Comparison of ENCODE assay signal across 8 cellular contexts in the genomic region with DNA sequence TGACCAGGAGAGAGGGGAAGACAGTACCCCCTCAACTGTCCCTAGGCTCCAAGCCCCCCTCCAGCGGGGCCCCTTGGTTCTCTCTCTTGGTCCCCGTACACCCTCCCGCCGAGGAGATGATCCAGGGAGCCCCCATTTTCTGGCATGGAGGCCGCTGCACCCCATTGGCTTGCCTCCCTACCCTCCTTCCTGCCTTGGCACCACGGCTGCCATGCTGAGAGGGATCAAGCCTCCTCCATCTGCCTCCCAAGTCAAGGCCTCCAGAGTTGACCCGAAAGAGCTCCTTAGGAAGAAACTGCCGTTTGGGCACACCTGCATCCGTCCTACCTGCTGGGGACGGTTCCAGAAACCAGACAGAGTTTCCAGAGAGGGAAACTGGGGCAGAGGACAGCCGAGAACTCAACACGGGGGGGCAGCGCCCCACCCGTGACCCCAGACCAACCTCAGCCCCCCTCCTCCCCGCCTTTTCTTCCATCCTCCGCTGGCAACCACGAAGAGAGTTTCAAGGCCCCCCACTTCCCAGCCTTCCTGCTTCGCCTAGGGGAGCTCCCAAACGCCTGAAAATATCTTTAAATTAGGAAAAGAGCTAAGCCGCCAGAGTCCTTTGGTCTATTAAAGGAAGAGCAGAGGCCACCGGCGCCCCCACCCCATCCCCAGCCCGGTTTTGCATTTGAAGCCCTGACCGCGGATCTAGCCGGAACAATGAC.
A peak's percentile ranks its signal among the peaks of the same experiment; 100 is the strongest.
DNase-seq lines count a peak whose midpoint lies in the region; ATAC-seq, FAIRE-seq and TF ChIP-seq lines count a peak whose summit lies in the region.
"Not testable (repeated sequence)": the region's sequence is repeated elsewhere in the genome, so short reads cannot be mapped to it uniquely, and the experiment has no call there.

No MANE protein-coding gene starts in this region.

- H2AK5ac ChIP-seq in H9 (ENCODE audit: insufficient read length, low read length); mesendoderm (ENCODE audit: low read length): not testable (repeated sequence)

- not testable (repeated sequence) for H3K9ac ChIP-seq in H9 (ENCODE audit: extremely low read depth, insufficient read length, low read length); mesendoderm (ENCODE audit: low read length)

- H3K27me3 Mint-ChIP-seq in H9 (ENCODE audit: low read depth); activated T-helper 1 cell treated with anti-CD3 and anti-CD28 coated beads, Interleukin-12 subunit alpha, Interleukin-12 subunit beta, Interleukin-2, Interleukin-4 antibody, amounts not matched to agents 30 ng/mL and 10 ng/mL and 1 ng/mL, durations not matched to agents 14 hours and 24 hours and 36 hours (ENCODE audit: insufficient read depth): not testable (repeated sequence)

- not testable (repeated sequence) for H3T11ph ChIP-seq in H9 (ENCODE audit: low read length)

- H3K36me3 Mint-ChIP-seq in H9 (ENCODE audit: insufficient read depth in 1 of 3, low read depth in 3 of 3); activated T-helper 1 cell treated with anti-CD3 and anti-CD28 coated beads, Interleukin-12 subunit alpha, Interleukin-12 subunit beta, Interleukin-2, Interleukin-4 antibody, amounts not matched to agents 30 ng/mL and 10 ng/mL and 1 ng/mL, durations not matched to agents 14 hours and 24 hours and 36 hours (ENCODE audit: low read depth): not testable (repeated sequence)

- not testable (repeated sequence) for H4K20me1 ChIP-seq in H9 (ENCODE audit: control insufficient read depth, insufficient read depth, insufficient read length)

- not testable (repeated sequence) for H3K27me3 ChIP-seq in H9 (ENCODE audit: insufficient read depth, low read length); SJCRH30; ectodermal cell (ENCODE audit: control insufficient read depth, insufficient read depth, low read length, poor library complexity, severe bottlenecking); right cardiac atrium (ENCODE audit: control insufficient read depth, insufficient read depth); mesendoderm (ENCODE audit: insufficient read depth, low read length, poor library complexity); pancreas; aorta (ENCODE audit: control insufficient read depth in 1 of 2, insufficient read depth in 2 of 2, low read length in 1 of 2)

- not testable (repeated sequence) for H3K9me3 Mint-ChIP-seq in H9; activated T-helper 1 cell treated with anti-CD3 and anti-CD28 coated beads, Interleukin-12 subunit alpha, Interleukin-12 subunit beta, Interleukin-2, Interleukin-4 antibody, amounts not matched to agents 30 ng/mL and 10 ng/mL and 1 ng/mL, durations not matched to agents 14 hours and 24 hours and 36 hours

- peaks cover 10 to 12% of the 10 kb centered on the region in 2 experiments for H3K4me1 Mint-ChIP-seq in H9
- not testable (repeated sequence) for H3K4me1 Mint-ChIP-seq in activated T-helper 1 cell treated with anti-CD3 and anti-CD28 coated beads, Interleukin-12 subunit alpha, Interleukin-12 subunit beta, Interleukin-2, Interleukin-4 antibody, amounts not matched to agents 30 ng/mL and 10 ng/mL and 1 ng/mL, durations not matched to agents 14 hours and 24 hours and 36 hours (ENCODE audit: low read depth)

- not testable (repeated sequence) for FAIRE-seq in pancreas (lab: Jason Lieb, UNC)

- H3K4me1 ChIP-seq in H9 (ENCODE audit: insufficient read depth, low read length); SJCRH30; ectodermal cell (ENCODE audit: control insufficient read depth, insufficient read depth, low read length); right cardiac atrium (ENCODE audit: control insufficient read depth, insufficient read depth, low read length); mesendoderm (ENCODE audit: control insufficient read depth, low read depth, low read length); pancreas; aorta (ENCODE audit: control insufficient read depth in 1 of 2, insufficient read depth in 2 of 2, low read length in 2 of 2): not testable (repeated sequence)

- not testable (repeated sequence) for H2BK15ac ChIP-seq in H9 (ENCODE audit: low read depth, low read length); mesendoderm (replicated peaks; ENCODE audit: low read depth)

- H3K18ac ChIP-seq in H9 (ENCODE audit: insufficient read length, low read depth, low read length): peak overlapping the region; percentile 38
- H3K18ac ChIP-seq in mesendoderm (ENCODE audit: low read length): peak overlapping the region; percentile 92

- H3K79me1 ChIP-seq in H9 (ENCODE audit: insufficient read depth, low read depth, low read length, poor library complexity, severe bottlenecking); mesendoderm (ENCODE audit: low read length): not testable (repeated sequence)

- not testable (repeated sequence) for H3K14ac ChIP-seq in H9 (ENCODE audit: insufficient read depth, low read length)

- not testable (repeated sequence) for H3K56ac ChIP-seq in H9 (ENCODE audit: insufficient read length, low read depth, low read length)
- peak overlapping the region; percentile 34 for H3K56ac ChIP-seq in mesendoderm (ENCODE audit: low read length)

- not testable (repeated sequence) for H2BK12ac ChIP-seq in H9 (ENCODE audit: insufficient read length, low read depth, low read length)

- not testable (repeated sequence) for H4K8ac ChIP-seq in H9 (replicated peaks; ENCODE audit: insufficient read length, low read depth, low read length); mesendoderm (ENCODE audit: low read depth, low read length)

- H4K5ac ChIP-seq in H9 (ENCODE audit: insufficient read length, low read depth, low read length); mesendoderm (ENCODE audit: low read length): not testable (repeated sequence)

- not testable (repeated sequence) for H3K9me3 ChIP-seq in H9 (ENCODE audit: control insufficient read depth, low read depth, low read length); SJCRH30 (replicated peaks); ectodermal cell (ENCODE audit: control insufficient read depth, low read length); right cardiac atrium (ENCODE audit: control insufficient read depth, low read length); pancreas; aorta (ENCODE audit: control insufficient read depth, low read length)

- H3K4ac ChIP-seq in H9 (ENCODE audit: low read depth, low read length): not testable (repeated sequence)
- H3K4ac ChIP-seq in mesendoderm (ENCODE audit: low read depth, low read length): peak overlapping the region; percentile 55

- H4K91ac ChIP-seq in H9 (ENCODE audit: insufficient read length, low read depth, low read length): not testable (repeated sequence)

- not testable (repeated sequence) for H3K4me2 ChIP-seq in H9 (ENCODE audit: insufficient read depth, insufficient read length, low read length); mesendoderm (ENCODE audit: low read length)

- peak overlapping the region; percentile 96 to 99 (median 98) for H3K27ac Mint-ChIP-seq in H9
- peak overlapping the region; percentile 48 for H3K27ac Mint-ChIP-seq in activated T-helper 1 cell treated with anti-CD3 and anti-CD28 coated beads, Interleukin-12 subunit alpha, Interleukin-12 subunit beta, Interleukin-2, Interleukin-4 antibody, amounts not matched to agents 30 ng/mL and 10 ng/mL and 1 ng/mL, durations not matched to agents 14 hours and 24 hours and 36 hours

- not testable (repeated sequence) for H3K27ac ChIP-seq in H9 (ENCODE audit: insufficient read length, low read depth, low read length); SJCRH30; right cardiac atrium (ENCODE audit: low read length); pancreas; aorta (ENCODE audit: low read depth in 1 of 2, low read length in 2 of 2)
- peak overlapping the region; percentile 60 for H3K27ac ChIP-seq in ectodermal cell (ENCODE audit: insufficient read depth, low read depth, low read length, poor library complexity, severe bottlenecking)
- H3K27ac ChIP-seq in mesendoderm (ENCODE audit: low read depth, low read length): peak overlapping the region; percentile 81

- H2BK120ac ChIP-seq in H9 (ENCODE audit: low read depth, low read length, poor library complexity, severe bottlenecking); mesendoderm (ENCODE audit: low read depth, low read length): not testable (repeated sequence)

- DNase-seq in H9: peak; percentile 54
- DNase-seq in SJCRH30: peak; percentile 35 to 46
- DNase-seq in activated T-helper 1 cell treated with anti-CD3 and anti-CD28 coated beads, Interleukin-12 subunit alpha, Interleukin-12 subunit beta, Interleukin-2, Interleukin-4 antibody, amounts not matched to agents 30 ng/mL and 10 ng/mL and 1 ng/mL, durations not matched to agents 14 hours and 24 hours and 36 hours (ENCODE audit: low spot score); pancreas; aorta: not testable (repeated sequence)
- DNase-seq in right cardiac atrium: peak in 2 of 3 donors; percentile 51 to 60
- peak; percentile 50 for DNase-seq in mesendoderm

- H3K4me3 Mint-ChIP-seq in H9: peak overlapping the region; percentile 63 to 82
- peak overlapping the region; percentile 37 for H3K4me3 Mint-ChIP-seq in activated T-helper 1 cell treated with anti-CD3 and anti-CD28 coated beads, Interleukin-12 subunit alpha, Interleukin-12 subunit beta, Interleukin-2, Interleukin-4 antibody, amounts not matched to agents 30 ng/mL and 10 ng/mL and 1 ng/mL, durations not matched to agents 14 hours and 24 hours and 36 hours

- WGBS in H9 (ENCODE audit: extremely low coverage, insufficient read length, low lambda C conversion rate): no CpG with 5 or more reads among the region's 26 CpGs
- 0% methylated on average over 2 to 10 of the region's 26 CpGs for WGBS in ectodermal cell, 2 experiments
- 9% methylated on average over 12 of the region's 26 CpGs for WGBS in right cardiac atrium
- WGBS in mesendoderm (ENCODE audit: extremely low coverage, insufficient coverage, low lambda C conversion rate): no CpG with 5 or more reads among the region's 26 CpGs
- WGBS in pancreas, 2 donors: 1 to 18% methylated on average over 6 to 12 of the region's 26 CpGs
- WGBS in aorta, 2 donors: 9 to 12% methylated on average over 7 to 13 of the region's 26 CpGs

- H3K23me2 ChIP-seq in H9 (ENCODE audit: insufficient read length, low read depth, low read length, poor library complexity, severe bottlenecking): not testable (repeated sequence)

- not testable (repeated sequence) for H2BK5ac ChIP-seq in H9 (ENCODE audit: insufficient read length, low read length); mesendoderm (ENCODE audit: low read length)

- H3K79me2 ChIP-seq in H9 (ENCODE audit: insufficient read depth, low read length); mesendoderm (ENCODE audit: control insufficient read depth, insufficient read depth, low read length): not testable (repeated sequence)

- ATAC-seq in right cardiac atrium: peak; percentile 14 to 45
- ATAC-seq in pancreas: peak; percentile 7 to 47 (median 38)
- ATAC-seq in aorta (ENCODE audit: low FRiP score): peak; percentile 43

- not testable (repeated sequence) for TF ChIP-seq CTCF in H9 (conservative IDR thresholded peaks at IDR 0.05); pancreas (IDR thresholded peaks at IDR 0.05)

- H2AFZ ChIP-seq in H9 (ENCODE audit: low read length): not testable (repeated sequence)

- peak overlapping the region; percentile 39 for H3K4me3 ChIP-seq in SJCRH30
- H3K4me3 ChIP-seq in ectodermal cell (ENCODE audit: insufficient read depth, low read depth, low read length); right cardiac atrium (ENCODE audit: low read length); mesendoderm (ENCODE audit: low read length); pancreas; aorta (ENCODE audit: low read length in 2 of 2): not testable (repeated sequence)

- not testable (repeated sequence) for H3K36me3 ChIP-seq in SJCRH30; ectodermal cell (ENCODE audit: control insufficient read depth, insufficient read depth, low read length); mesendoderm (ENCODE audit: control insufficient read depth, insufficient read depth, low read length); pancreas; aorta (ENCODE audit: control insufficient read depth in 1 of 2, insufficient read depth in 2 of 2, low read length in 1 of 2)

- intact Hi-C loops in activated T-helper 1 cell treated with anti-CD3 and anti-CD28 coated beads, Interleukin-12 subunit alpha, Interleukin-12 subunit beta, Interleukin-2, Interleukin-4 antibody, amounts not matched to agents 30 ng/mL and 10 ng/mL and 1 ng/mL, durations not matched to agents 14 hours and 24 hours and 36 hours (cut with micrococcal nuclease); right cardiac atrium (cut with DNase I); pancreas (cut with DNase I); aorta (cut with DNase I): not testable (repeated sequence)

- not testable (repeated sequence) for H2BK20ac ChIP-seq in H9 (ENCODE audit: low read depth, low read length, poor library complexity, severe bottlenecking)

- H3K23ac ChIP-seq in H9 (ENCODE audit: insufficient read length, low read depth, low read length); mesendoderm (ENCODE audit: low read length): not testable (repeated sequence)
